In genomic region chr18:23207994-23208393, GRCh38 we compare ENCODE assay signal across 15 cellular contexts.
DNase-seq lines count a peak whose midpoint lies in the region; ATAC-seq lines count a peak whose summit lies in the region.
"Had no signal": no experiment of that assay in that cellular context is flagged by ENCODE, and none has a peak within 500 bp of the region (broad histone marks: within the 10 kb centered on the region; RNA-seq: fewer than 3 reads in every experiment).

No MANE protein-coding gene starts in this region.

- DNase-seq in Ammon's horn (ENCODE audit: low spot score) (peak; percentile 55), cerebellar cortex (ENCODE audit: low spot score) (peak; percentile 33), posterior vena cava (ENCODE audit: low spot score) (peak; percentile 24), NCI-H345 treated with DMSO at 0.1 percent for 48 hours (lab: John Stamatoyannopoulos, UW; ENCODE audit: unreplicated experiment) (no peak), SW 1271 (lab: John Stamatoyannopoulos, UW) (no peak), SIG-M5 treated with dmso at 0.1 percent for 504 hours (lab: John Stamatoyannopoulos, UW; ENCODE audit: unreplicated experiment) (no peak), SIG-M5 (lab: John Stamatoyannopoulos, UW) (no peak)
- DNase-seq: Caco-2, DMS153, MG63, NCI-H1092 treated with DMSO at 0.1 percent for 48 hours, NCI-H1694 treated with DMSO at 0.1 percent for 48 hours, NCI-H2107, NCI-H2227 treated with DMSO at 0.1 percent for 48 hours had no signal

- H3K27me3 Mint-ChIP-seq in activated T-helper 17 cell treated with anti-CD3 and anti-CD28 coated beads, Interleukin-2, amount 50 U/mL, for 72 hours, result peaks cover 8% of the 10 kb centered on the region

- H3K4me1 Mint-ChIP-seq in activated T-helper 17 cell treated with anti-CD3 and anti-CD28 coated beads, Interleukin-2, amount 50 U/mL, for 72 hours, result peaks cover 32% of the 10 kb centered on the region

- H3K27ac Mint-ChIP-seq in activated T-helper 17 cell treated with anti-CD3 and anti-CD28 coated beads, Interleukin-2, amount 50 U/mL, for 72 hours, result peak overlapping the region; percentile 57

- no peak overlapping the region for H3K4me3 Mint-ChIP-seq in activated T-helper 17 cell treated with anti-CD3 and anti-CD28 coated beads, Interleukin-2, amount 50 U/mL, for 72 hours

- H3K9me3 Mint-ChIP-seq in activated T-helper 17 cell treated with anti-CD3 and anti-CD28 coated beads, Interleukin-2, amount 50 U/mL, for 72 hours, result peaks cover 5% of the 10 kb centered on the region

- ATAC-seq in activated T-helper 17 cell treated with anti-CD3 and anti-CD28 coated beads, Interleukin-2, amount 50 U/mL, for 72 hours (replicated peaks), result no peak

- H3K36me3 Mint-ChIP-seq in activated T-helper 17 cell treated with anti-CD3 and anti-CD28 coated beads, Interleukin-2, amount 50 U/mL, for 72 hours (ENCODE audit: low read depth), result no peaks in the 10 kb centered on the region

- intact Hi-C loops in posterior vena cava (cut with DNase I), result no loop called here

Comparison
In these comparisons a context has a peak if more than half of its experiments do, and no peak if none do; other contexts are left out.
1. DNase-seq: peak in Ammon's horn (single experiment), cerebellar cortex (single experiment) and posterior vena cava (single experiment); none in NCI-H345 treated with DMSO at 0.1 percent for 48 hours (single experiment), SW 1271 (0 of 2), SIG-M5 treated with dmso at 0.1 percent for 504 hours (single experiment) and SIG-M5 (single experiment).